ENCODE assay signal across 8 cellular contexts in genomic region chr10:45470098-45471012, GRCh38.
DNase-seq lines count a peak whose midpoint lies in the region; ATAC-seq and TF ChIP-seq lines count a peak whose summit lies in the region.

No MANE protein-coding gene starts in this region.

- DNase-seq in Kasumi-1 (lab: John Stamatoyannopoulos, UW) (peak; percentile 13 to 22), heart right ventricle (peak in 1 of 2 donors; percentile 20), ovary (no peak)
- DNase-seq in activated T-cell treated with anti-CD3 and anti-CD28 coated beads, Interleukin-2, amount 50 U/mL, for 4 hours, result peak; percentile 20
- DNase-seq in stimulated activated CD4-positive, alpha-beta T cell treated with anti-CD3 and anti-CD28 coated beads, Interleukin-4, amount 100 ng/mL, for 48 hours (ENCODE audit: low read depth in 2 of 2), result peak; percentile 10 to 11

- WGBS in heart right ventricle, 2 donors, result 45 to 47% methylated on average over 10 of the region's 10 CpGs
- WGBS in ovary, 3 donors, result 61 to 67% (median 65%) methylated on average over 10 of the region's 10 CpGs

- TF ChIP-seq EP300 in ovary (IDR thresholded peaks at IDR 0.05), result no peak

- H3K36me3 Mint-ChIP-seq in activated T-cell treated with anti-CD3 and anti-CD28 coated beads, Interleukin-2, amount 50 U/mL, for 4 hours (ENCODE audit: insufficient read depth), result no peaks in the 10 kb centered on the region

- H3K4me3 ChIP-seq in BLaER1 treated with 17β-estradiol and CSF1 and Interleukin-3, amounts not matched to agents 10 nM and 100 nM, result no peak overlapping the region
- H3K4me3 ChIP-seq in heart right ventricle (no peak overlapping the region), ovary (no peak overlapping the region)

- peaks cover 0 to 15% (median 6%) of the 10 kb centered on the region in 11 experiments; a peak in 4 of 22 replicates for H3K36me3 ChIP-seq in BLaER1 treated with 17β-estradiol and CSF1 and Interleukin-3, amounts not matched to agents 10 nM and 100 nM
- H3K36me3 ChIP-seq in heart right ventricle (no peaks in the 10 kb centered on the region), ovary (no peaks in the 10 kb centered on the region)

- intact Hi-C loops in heart right ventricle (cut with DNase I) (loop anchor here in 1 of 10 donors (5.0 kb wide), 1 partner anchor 202 kb away; the partner anchor contains the start of gene ZFAND4), ovary (cut with DNase I) (no loop called here)

- H3K4me1 ChIP-seq in BLaER1 treated with 17β-estradiol and CSF1 and Interleukin-3, amounts not matched to agents 10 nM and 100 nM, result peaks cover 22 to 44% (median 29%) of the 10 kb centered on the region in 10 experiments
- H3K4me1 ChIP-seq in heart right ventricle (peaks cover 0 to 45% (median 25%) of the 10 kb centered on the region in 9 donors), ovary (ENCODE audit: insufficient read depth) (peaks cover 8% of the 10 kb centered on the region)

- no peak overlapping the region for H3K4me3 Mint-ChIP-seq in activated T-cell treated with anti-CD3 and anti-CD28 coated beads, Interleukin-2, amount 50 U/mL, for 4 hours

- peaks cover 0 to 13% (median 0%) of the 10 kb centered on the region in 11 experiments; a peak in 1 of 22 replicates for H4K20me1 ChIP-seq in BLaER1 treated with 17β-estradiol and CSF1 and Interleukin-3, amounts not matched to agents 10 nM and 100 nM

- no peak overlapping the region for H3K9ac ChIP-seq in BLaER1 treated with 17β-estradiol and CSF1 and Interleukin-3, amounts not matched to agents 10 nM and 100 nM

- H3K27me3 ChIP-seq in BLaER1 treated with 17β-estradiol and CSF1 and Interleukin-3, amounts not matched to agents 10 nM and 100 nM, result no peaks in the 10 kb centered on the region
- H3K27me3 ChIP-seq in heart right ventricle (no peaks in the 10 kb centered on the region), ovary (no peaks in the 10 kb centered on the region)

- no peak for TF ChIP-seq CTCF in heart right ventricle (IDR thresholded peaks at IDR 0.05)
- no peak for TF ChIP-seq CTCF in ovary (IDR thresholded peaks at IDR 0.05)

- peaks cover 33% of the 10 kb centered on the region for H3K4me1 Mint-ChIP-seq in activated T-cell treated with anti-CD3 and anti-CD28 coated beads, Interleukin-2, amount 50 U/mL, for 4 hours (ENCODE audit: low read depth)

- peak overlapping the region in 6 of 11 experiments; percentile 0 to 23 (median 4); a peak in 5 of 22 replicates for H3K27ac ChIP-seq in BLaER1 treated with 17β-estradiol and CSF1 and Interleukin-3, amounts not matched to agents 10 nM and 100 nM
- H3K27ac ChIP-seq in heart right ventricle (peak overlapping the region in 5 of 10 donors; percentile 1 to 60 (median 34)), ovary (no peak overlapping the region)

- no peaks in the 10 kb centered on the region for H3K27me3 Mint-ChIP-seq in activated T-cell treated with anti-CD3 and anti-CD28 coated beads, Interleukin-2, amount 50 U/mL, for 4 hours (ENCODE audit: low read depth)

- TF ChIP-seq POLR2A in ovary (IDR thresholded peaks at IDR 0.05), result no peak

- ATAC-seq in activated T-cell treated with anti-CD3 and anti-CD28 coated beads, Interleukin-2, amount 50 U/mL, for 4 hours, result peak; percentile 76 to 85
- ATAC-seq in heart right ventricle, result peak in 7 of 8 donors; percentile 31 to 71 (median 41)
- no peak for ATAC-seq in HG03442 (IDR thresholded peaks at IDR 0.05; ENCODE audit: unreplicated experiment)
- ATAC-seq in GM21390 (IDR thresholded peaks at IDR 0.05; ENCODE audit: unreplicated experiment), result no peak

- H3K9me3 Mint-ChIP-seq in activated T-cell treated with anti-CD3 and anti-CD28 coated beads, Interleukin-2, amount 50 U/mL, for 4 hours, result no peaks in the 10 kb centered on the region

- H3K4me2 ChIP-seq in BLaER1 treated with 17β-estradiol and CSF1 and Interleukin-3, amounts not matched to agents 10 nM and 100 nM, result peak overlapping the region; percentile 32 to 64 (median 52)

- H3K9me3 ChIP-seq in BLaER1 treated with 17β-estradiol and CSF1 and Interleukin-3, amounts not matched to agents 10 nM and 100 nM (replicated peaks in 1 of 11), result peaks cover 8 to 14% (median 9%) of the 10 kb centered on the region in 11 experiments
- no peaks in the 10 kb centered on the region for H3K9me3 ChIP-seq in heart right ventricle
- H3K9me3 ChIP-seq in ovary, result no peaks in the 10 kb centered on the region

Comparison
In these comparisons a context has a peak if more than half of its experiments do, and no peak if none do; other contexts are left out.
1. H3K27ac ChIP-seq: peak in BLaER1 treated with 17β-estradiol and CSF1 and Interleukin-3, amounts not matched to agents 10 nM and 100 nM (6 of 11); none in ovary (0 of 2).
2. DNase-seq: peak in Kasumi-1 (2 of 2), activated T-cell treated with anti-CD3 and anti-CD28 coated beads, Interleukin-2, amount 50 U/mL, for 4 hours (single experiment) and stimulated activated CD4-positive, alpha-beta T cell treated with anti-CD3 and anti-CD28 coated beads, Interleukin-4, amount 100 ng/mL, for 48 hours (2 of 2); none in ovary (0 of 5).
3. ATAC-seq: peak in activated T-cell treated with anti-CD3 and anti-CD28 coated beads, Interleukin-2, amount 50 U/mL, for 4 hours (2 of 2) and heart right ventricle (7 of 8); none in HG03442 (single experiment) and GM21390 (single experiment).